In genomic region chr5:140182803-140183367, GRCh38 we compare ENCODE assay signal across 8 cellular contexts. TPM values are rescaled to one million over a fixed set of nuclear protein-coding genes. Genes with fewer than 3 reads are reported as not detected.
DNase-seq lines count a peak whose midpoint lies in the region; ATAC-seq, FAIRE-seq and TF ChIP-seq lines count a peak whose summit lies in the region.

No MANE protein-coding gene starts in this region.

- H3K36me3 Mint-ChIP-seq in Calu3 (ENCODE audit: insufficient read depth, unreplicated experiment) = peaks cover 21% of the 10 kb centered on the region
- no peaks in the 10 kb centered on the region for H3K36me3 Mint-ChIP-seq in activated naive CD4-positive, alpha-beta T cell treated with anti-CD3 and anti-CD28 coated beads, Interleukin-2, amount 10 ng/mL, durations not matched to agents 7 days and 5 days

- H3K4me1 Mint-ChIP-seq in Calu3 (ENCODE audit: low read depth, unreplicated experiment) = peaks cover 45% of the 10 kb centered on the region
- H3K4me1 Mint-ChIP-seq in activated naive CD4-positive, alpha-beta T cell treated with anti-CD3 and anti-CD28 coated beads, Interleukin-2, amount 10 ng/mL, durations not matched to agents 7 days and 5 days = peaks cover 4% of the 10 kb centered on the region

- DNase-seq in Calu3 = peak; percentile 41
- peak in 1 of 3 donors; percentile 54 for DNase-seq in Peyer's patch
- DNase-seq in fibroblast of the conjunctiva (ENCODE audit: low read depth) = peak; percentile 55
- peak in 1 of 6 donors; percentile 46 for DNase-seq in pancreas
- no peak for DNase-seq in activated naive CD4-positive, alpha-beta T cell treated with anti-CD3 and anti-CD28 coated beads, Interleukin-2, amount 10 ng/mL, durations not matched to agents 7 days and 5 days
- DNase-seq in cerebellum (ENCODE audit: low spot score) = no peak
- DNase-seq in NCI-H1436 (lab: John Stamatoyannopoulos, UW) = no peak

- H3K27ac ChIP-seq in Peyer's patch (peak overlapping the region in 3 of 4 donors; percentile 14 to 66 (median 56)), pancreas (peak overlapping the region; percentile 16 to 72 (median 42))

- CTCF ChIA-PET in Calu3 (lab: Charles Lee) = interaction anchor here (0.7 kb wide), 1 partner anchor 57 kb away, joined by 4 read pairs; no protein-coding TSS in a partner anchor
- CTCF ChIA-PET in activated naive CD4-positive, alpha-beta T cell treated with anti-CD3 and anti-CD28 coated beads, Interleukin-2, amount 10 ng/mL, durations not matched to agents 7 days and 5 days (lab: Charles Lee) = no interaction called here

- no peak for FAIRE-seq in pancreas (lab: Jason Lieb, UNC)

- no peaks in the 10 kb centered on the region for H3K9me3 Mint-ChIP-seq in Calu3 (ENCODE audit: low read depth, unreplicated experiment)
- H3K9me3 Mint-ChIP-seq in activated naive CD4-positive, alpha-beta T cell treated with anti-CD3 and anti-CD28 coated beads, Interleukin-2, amount 10 ng/mL, durations not matched to agents 7 days and 5 days = no peaks in the 10 kb centered on the region

- intact Hi-C loops in Calu3 (cut with micrococcal nuclease; ENCODE audit: unreplicated experiment) (loop anchor here (5.0 kb wide), 1 partner anchor 44 kb away; no protein-coding TSS in a partner anchor), pancreas (cut with DNase I) (no loop called here)

- H3K4me1 ChIP-seq in Peyer's patch (peaks cover 0 to 31% (median 6%) of the 10 kb centered on the region in 4 donors), pancreas (peaks cover 41 to 56% (median 53%) of the 10 kb centered on the region in 3 donors)

- H3K27me3 Mint-ChIP-seq in Calu3 (ENCODE audit: unreplicated experiment) = no peaks in the 10 kb centered on the region
- H3K27me3 Mint-ChIP-seq in activated naive CD4-positive, alpha-beta T cell treated with anti-CD3 and anti-CD28 coated beads, Interleukin-2, amount 10 ng/mL, durations not matched to agents 7 days and 5 days = peaks cover 5% of the 10 kb centered on the region

- H3K9me3 ChIP-seq in Peyer's patch = no peaks in the 10 kb centered on the region
- no peaks in the 10 kb centered on the region for H3K9me3 ChIP-seq in pancreas

- no peaks in the 10 kb centered on the region for H3K27me3 ChIP-seq in Peyer's patch
- H3K27me3 ChIP-seq in pancreas = no peaks in the 10 kb centered on the region

- peak overlapping the region; percentile 5 for H3K27ac Mint-ChIP-seq in Calu3 (ENCODE audit: unreplicated experiment)
- H3K27ac Mint-ChIP-seq in activated naive CD4-positive, alpha-beta T cell treated with anti-CD3 and anti-CD28 coated beads, Interleukin-2, amount 10 ng/mL, durations not matched to agents 7 days and 5 days = no peak overlapping the region

- H3K36me3 ChIP-seq in Peyer's patch (no peaks in the 10 kb centered on the region), pancreas (no peaks in the 10 kb centered on the region)

- H3K4me3 Mint-ChIP-seq in Calu3 (ENCODE audit: low read depth, unreplicated experiment) = peak overlapping the region; percentile 12
- H3K4me3 Mint-ChIP-seq in activated naive CD4-positive, alpha-beta T cell treated with anti-CD3 and anti-CD28 coated beads, Interleukin-2, amount 10 ng/mL, durations not matched to agents 7 days and 5 days = no peak overlapping the region

- ATAC-seq in pancreas (peak; percentile 48 to 63 (median 58)), HG02885 (IDR thresholded peaks at IDR 0.05; ENCODE audit: poor library complexity, unreplicated experiment) (no peak)

- 32 to 37% methylated on average over 5 of the region's 5 CpGs for WGBS in pancreas, 2 donors

- no TSS peak for BruUV-seq in Calu3 (replicated peaks; lab: Mats Ljungman, UMichigan)

- TF ChIP-seq CTCF in Calu3 (IDR thresholded peaks at IDR 0.05; ENCODE audit: unreplicated experiment) (no peak), Peyer's patch (IDR thresholded peaks at IDR 0.05) (no peak), pancreas (IDR thresholded peaks at IDR 0.05) (no peak)

- no peak for TF ChIP-seq POLR2A in Peyer's patch (IDR thresholded peaks at IDR 0.05)

- H3K4me3 ChIP-seq in Peyer's patch (no peak overlapping the region), pancreas (no peak overlapping the region)

RNA-seq across cellular contexts. Expression of gene CYSTM1, which starts 7.9 kb away (rescaled TPM):
- 198 and 259 TPM in 2 replicates for total RNA-seq in Calu3 (2022)
- total RNA-seq in Peyer's patch = 100 to 1,000 TPM in 3 of 4 donors, 10 to 100 TPM in 1; 60.2 to 185 (median 140) TPM
- 10 to 100 TPM; 30.2 to 66.2 (median 44.9) TPM for total RNA-seq in pancreas
- 100 to 1,000 TPM in 1 of 2 donors, 10 to 100 TPM in 1; 80.6 to 185 TPM for polyA plus RNA-seq in pancreas
- total RNA-seq in cerebellum = 4.4 TPM

RNA-seq across cellular contexts. Expression of gene IGIP, which starts 57.1 kb away (rescaled TPM):
- total RNA-seq in Calu3 (2022) (5.9 and 6.2 TPM in 2 replicates), Peyer's patch (10 to 100 TPM; 10.2 to 16.5 (median 12.4) TPM), pancreas (1 to 10 TPM; 2.6 to 8.0 (median 5.8) TPM), cerebellum (8.3 TPM)
- polyA plus RNA-seq in pancreas = 1 to 10 TPM; 3.8 to 7.0 TPM

Comparison
In these comparisons a context has a peak if more than half of its experiments do, and no peak if none do; other contexts are left out.
1. DNase-seq: peak in Calu3 (single experiment) and fibroblast of the conjunctiva (single experiment); none in activated naive CD4-positive, alpha-beta T cell treated with anti-CD3 and anti-CD28 coated beads, Interleukin-2, amount 10 ng/mL, durations not matched to agents 7 days and 5 days (single experiment), cerebellum (single experiment) and NCI-H1436 (single experiment).